In the genomic region with DNA sequence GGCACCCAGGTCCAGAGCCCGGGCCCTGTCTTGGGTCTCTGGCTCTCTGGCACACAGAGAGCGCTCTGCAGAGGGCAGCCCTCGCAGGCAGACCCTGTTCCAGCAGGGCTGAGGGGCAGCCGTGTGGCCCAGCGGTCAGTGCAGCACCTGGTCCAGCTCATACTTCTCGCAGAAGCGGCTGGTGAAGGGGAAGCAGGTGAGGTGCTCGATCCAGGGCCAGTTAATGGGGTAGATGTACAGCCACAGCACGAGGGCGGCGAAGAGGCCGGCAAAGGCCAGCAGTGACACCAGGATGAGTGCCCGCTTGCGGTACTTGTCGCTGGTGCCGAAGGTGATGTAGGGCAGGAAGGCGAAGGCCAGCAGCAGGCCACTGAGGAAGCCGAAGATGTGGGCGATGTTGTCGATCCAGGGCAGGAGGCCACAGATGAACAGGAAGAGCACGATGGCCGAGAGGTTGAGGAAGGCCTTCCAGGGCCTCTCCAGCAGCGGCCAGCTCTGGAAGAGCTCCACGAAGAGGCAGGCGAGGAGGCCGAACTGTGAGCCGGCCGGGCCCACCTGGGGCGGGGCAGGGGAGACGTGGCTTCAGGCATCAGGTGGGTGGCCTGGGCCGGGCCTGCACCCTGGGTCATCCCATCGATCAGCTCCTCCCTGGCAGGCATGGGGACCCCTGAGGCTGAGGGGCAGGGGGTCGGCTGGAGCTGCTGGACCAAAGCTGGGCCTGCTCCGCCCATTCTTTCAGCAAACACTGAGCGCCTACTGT, we compare ENCODE assay signal across 1 cellular context.
TF ChIP-seq lines count a peak whose summit lies in the region.

No MANE protein-coding gene starts in this region.

TF ChIP-seq in HepG2, 621 proteins besides CTCF, POLR2A, EP300 and RAD21:
- TF ChIP-seq CENPT (CRISPR knock-in tag; IDR thresholded peaks at IDR 0.05; ENCODE audit: low read depth) (0 out of 2 replicates have a peak, but pooled peaks have one; percentile 55), TOPORS (CRISPR knock-in tag; IDR thresholded peaks at IDR 0.05) (no peak), ZKSCAN8 (CRISPR knock-in tag; IDR thresholded peaks at IDR 0.05; ENCODE audit: borderline replicate concordance) (0 out of 2 replicates have a peak, but pooled peaks have one; percentile 19)
